Comparison of ENCODE assay signal across 14 cellular contexts in genomic region chr10:101995451-101996063, GRCh38.
DNase-seq lines count a peak whose midpoint lies in the region; ATAC-seq and TF ChIP-seq lines count a peak whose summit lies in the region.
"Had no signal": no experiment of that assay in that cellular context is flagged by ENCODE, and none has a peak within 500 bp of the region (broad histone marks: within the 10 kb centered on the region; RNA-seq: fewer than 3 reads in every experiment).

No MANE protein-coding gene starts in this region.

- no peak for ATAC-seq in activated CD8-positive, alpha-beta T cell treated with anti-CD3 and anti-CD28 coated beads for 36 hours
- ATAC-seq in activated CD8-positive, alpha-beta T cell treated with anti-CD3 and anti-CD28 coated beads, Interleukin-2, amount 10 ng/mL, durations not matched to agents 7 days and 5 days: no peak
- ATAC-seq in activated B cell treated with CpG ODN at 0.5 μM for 24 hours (ENCODE audit: low read depth) (no peak), GM19035 (IDR thresholded peaks at IDR 0.05; ENCODE audit: unreplicated experiment) (no peak)

- H3K27me3 Mint-ChIP-seq in activated CD8-positive, alpha-beta T cell treated with anti-CD3 and anti-CD28 coated beads for 36 hours: no peaks in the 10 kb centered on the region
- H3K27me3 Mint-ChIP-seq in activated CD8-positive, alpha-beta T cell treated with anti-CD3 and anti-CD28 coated beads, Interleukin-2, amount 10 ng/mL, durations not matched to agents 7 days and 5 days (ENCODE audit: low read depth): no peaks in the 10 kb centered on the region
- H3K27me3 Mint-ChIP-seq in activated B cell treated with CpG ODN at 0.5 μM for 24 hours (no peaks in the 10 kb centered on the region), type B pancreatic cell (no peaks in the 10 kb centered on the region), CD14-positive monocyte (ENCODE audit: low read depth in 3 of 3) (peaks cover 0 to 2% (median 0%) of the 10 kb centered on the region in 3 donors)
- H3K27me3 Mint-ChIP-seq: activated CD4-positive, alpha-beta T cell treated with anti-CD3 and anti-CD28 coated beads, Interleukin-2, amount 10 ng/mL, durations not matched to agents 24 days and 14 days had no signal

- no peak for TF ChIP-seq CTCF in activated CD8-positive, alpha-beta T cell treated with anti-CD3 and anti-CD28 coated beads for 36 hours (IDR thresholded peaks at IDR 0.05)
- TF ChIP-seq CTCF in activated B cell treated with CpG ODN at 0.5 μM for 24 hours (IDR thresholded peaks at IDR 0.05): no peak
- TF ChIP-seq CTCF in type B pancreatic cell (conservative IDR thresholded peaks at IDR 0.05): no peak
- TF ChIP-seq CTCF in CD14-positive monocyte (IDR thresholded peaks at IDR 0.05): no peak

- no peaks in the 10 kb centered on the region for H3K9me3 Mint-ChIP-seq in activated CD8-positive, alpha-beta T cell treated with anti-CD3 and anti-CD28 coated beads for 36 hours
- no peaks in the 10 kb centered on the region for H3K9me3 Mint-ChIP-seq in activated CD8-positive, alpha-beta T cell treated with anti-CD3 and anti-CD28 coated beads, Interleukin-2, amount 10 ng/mL, durations not matched to agents 7 days and 5 days (ENCODE audit: insufficient read depth)
- H3K9me3 Mint-ChIP-seq in activated B cell treated with CpG ODN at 0.5 μM for 24 hours (no peaks in the 10 kb centered on the region), type B pancreatic cell (no peaks in the 10 kb centered on the region), CD14-positive monocyte (no peaks in the 10 kb centered on the region)
- H3K9me3 Mint-ChIP-seq: activated CD4-positive, alpha-beta T cell treated with anti-CD3 and anti-CD28 coated beads, Interleukin-2, amount 10 ng/mL, durations not matched to agents 24 days and 14 days had no signal

- DNase-seq in activated CD8-positive, alpha-beta T cell treated with anti-CD3 and anti-CD28 coated beads for 36 hours: no peak
- no peak for DNase-seq in activated CD8-positive, alpha-beta T cell treated with anti-CD3 and anti-CD28 coated beads, Interleukin-2, amount 10 ng/mL, durations not matched to agents 7 days and 5 days
- DNase-seq in activated B cell treated with CpG ODN at 0.5 μM for 24 hours (no peak), kidney tubule cell (ENCODE audit: low spot score) (peak; percentile 33), type B pancreatic cell (ENCODE audit: extremely low spot score, unreplicated experiment) (no peak), CD14-positive monocyte (ENCODE audit: low spot score) (no peak), occipital lobe (lab: John Stamatoyannopoulos, UW) (no peak)
- DNase-seq: 8988T; activated CD4-positive, alpha-beta T cell treated with anti-CD3 and anti-CD28 coated beads, Interleukin-2, amount 10 ng/mL, durations not matched to agents 24 days and 14 days; activated naive CD4-positive, alpha-beta T cell treated with Interleukin-2 at 50 U/mL for 16 hours; DMS 273 treated with DMSO at 0.1 percent for 48 hours; NCI-H2081; thyroid gland had no signal

- peaks cover 13% of the 10 kb centered on the region for H3K36me3 Mint-ChIP-seq in activated CD8-positive, alpha-beta T cell treated with anti-CD3 and anti-CD28 coated beads for 36 hours (ENCODE audit: low read depth)
- H3K36me3 Mint-ChIP-seq in activated CD8-positive, alpha-beta T cell treated with anti-CD3 and anti-CD28 coated beads, Interleukin-2, amount 10 ng/mL, durations not matched to agents 7 days and 5 days (ENCODE audit: low read depth): peaks cover 27% of the 10 kb centered on the region
- peaks cover 70% of the 10 kb centered on the region for H3K36me3 Mint-ChIP-seq in activated B cell treated with CpG ODN at 0.5 μM for 24 hours (ENCODE audit: low read depth)
- peaks cover 34% of the 10 kb centered on the region for H3K36me3 Mint-ChIP-seq in type B pancreatic cell
- peaks cover 73 to 93% of the 10 kb centered on the region in 2 donors for H3K36me3 Mint-ChIP-seq in CD14-positive monocyte

- CTCF ChIA-PET in activated CD8-positive, alpha-beta T cell treated with anti-CD3 and anti-CD28 coated beads for 36 hours (lab: Charles Lee): interaction anchor here (0.7 to 7.6 kb wide), 4 partner anchors 12 to 155 kb away, joined by 3 to 43 read pairs (median 6); no protein-coding TSS in a partner anchor
- CTCF ChIA-PET in activated CD8-positive, alpha-beta T cell treated with anti-CD3 and anti-CD28 coated beads, Interleukin-2, amount 10 ng/mL, durations not matched to agents 7 days and 5 days (lab: Charles Lee): interaction anchor here (1.5 to 3.5 kb wide), 3 partner anchors 14 to 154 kb away, joined by 5 to 20 read pairs (median 10); no protein-coding TSS in a partner anchor
- CTCF ChIA-PET in activated B cell treated with CpG ODN at 0.5 μM for 24 hours (lab: Charles Lee): interaction anchor here (0.9 to 1.1 kb wide), 3 partner anchors 14 to 156 kb away, joined by 3 to 9 read pairs (median 4); no protein-coding TSS in a partner anchor

- POLR2A ChIA-PET in activated CD8-positive, alpha-beta T cell treated with anti-CD3 and anti-CD28 coated beads for 36 hours (lab: Charles Lee): interaction anchor here (0.5 kb wide), 1 partner anchor 37 kb away, joined by 3 read pairs; no protein-coding TSS in a partner anchor
- POLR2A ChIA-PET in activated CD8-positive, alpha-beta T cell treated with anti-CD3 and anti-CD28 coated beads, Interleukin-2, amount 10 ng/mL, durations not matched to agents 7 days and 5 days (lab: Charles Lee): no interaction called here
- POLR2A ChIA-PET in activated B cell treated with CpG ODN at 0.5 μM for 24 hours (lab: Charles Lee): interaction anchor here (0.6 to 2.5 kb wide), 4 partner anchors 9 to 154 kb away, joined by 3 to 14 read pairs (median 4); no protein-coding TSS in a partner anchor

- no peak overlapping the region for H3K4me3 Mint-ChIP-seq in activated CD8-positive, alpha-beta T cell treated with anti-CD3 and anti-CD28 coated beads for 36 hours
- H3K4me3 Mint-ChIP-seq in activated CD8-positive, alpha-beta T cell treated with anti-CD3 and anti-CD28 coated beads, Interleukin-2, amount 10 ng/mL, durations not matched to agents 7 days and 5 days: no peak overlapping the region
- H3K4me3 Mint-ChIP-seq in activated B cell treated with CpG ODN at 0.5 μM for 24 hours (no peak overlapping the region), type B pancreatic cell (no peak overlapping the region), CD14-positive monocyte (no peak overlapping the region)
- H3K4me3 Mint-ChIP-seq: activated CD4-positive, alpha-beta T cell treated with anti-CD3 and anti-CD28 coated beads, Interleukin-2, amount 10 ng/mL, durations not matched to agents 24 days and 14 days had no signal

- H3K27ac Mint-ChIP-seq in activated CD8-positive, alpha-beta T cell treated with anti-CD3 and anti-CD28 coated beads for 36 hours: peak overlapping the region; percentile 10
- no peak overlapping the region for H3K27ac Mint-ChIP-seq in activated CD8-positive, alpha-beta T cell treated with anti-CD3 and anti-CD28 coated beads, Interleukin-2, amount 10 ng/mL, durations not matched to agents 7 days and 5 days
- peak overlapping the region; percentile 3 for H3K27ac Mint-ChIP-seq in activated B cell treated with CpG ODN at 0.5 μM for 24 hours
- H3K27ac Mint-ChIP-seq in type B pancreatic cell: peak overlapping the region; percentile 15
- peak overlapping the region in 1 of 7 donors; percentile 8 for H3K27ac Mint-ChIP-seq in CD14-positive monocyte
- H3K27ac Mint-ChIP-seq: activated CD4-positive, alpha-beta T cell treated with anti-CD3 and anti-CD28 coated beads, Interleukin-2, amount 10 ng/mL, durations not matched to agents 24 days and 14 days had no signal

- intact Hi-C loops in activated CD8-positive, alpha-beta T cell treated with anti-CD3 and anti-CD28 coated beads for 36 hours (cut with micrococcal nuclease): no loop called here
- intact Hi-C loops in activated B cell treated with CpG ODN at 0.5 μM for 24 hours (cut with micrococcal nuclease) (no loop called here), CD14-positive monocyte (cut with micrococcal nuclease) (no loop called here)

- peaks cover 8% of the 10 kb centered on the region for H3K4me1 Mint-ChIP-seq in activated CD8-positive, alpha-beta T cell treated with anti-CD3 and anti-CD28 coated beads for 36 hours (ENCODE audit: low read depth)
- no peaks in the 10 kb centered on the region for H3K4me1 Mint-ChIP-seq in activated CD8-positive, alpha-beta T cell treated with anti-CD3 and anti-CD28 coated beads, Interleukin-2, amount 10 ng/mL, durations not matched to agents 7 days and 5 days (ENCODE audit: low read depth)
- H3K4me1 Mint-ChIP-seq in activated B cell treated with CpG ODN at 0.5 μM for 24 hours (peaks cover 56% of the 10 kb centered on the region), type B pancreatic cell (ENCODE audit: unreplicated experiment) (peaks cover 13% of the 10 kb centered on the region), CD14-positive monocyte (no peaks in the 10 kb centered on the region)
